Comparison of ENCODE assay signal across 1 cellular context in genomic region chr1:157105988-157106812, GRCh38.
TF ChIP-seq lines count a peak whose summit lies in the region.

No MANE protein-coding gene starts in this region.

TF ChIP-seq in HEK293, 187 proteins besides CTCF, POLR2A, EP300 and RAD21 (continued from another document):
- TF ChIP-seq, protein P1, sequence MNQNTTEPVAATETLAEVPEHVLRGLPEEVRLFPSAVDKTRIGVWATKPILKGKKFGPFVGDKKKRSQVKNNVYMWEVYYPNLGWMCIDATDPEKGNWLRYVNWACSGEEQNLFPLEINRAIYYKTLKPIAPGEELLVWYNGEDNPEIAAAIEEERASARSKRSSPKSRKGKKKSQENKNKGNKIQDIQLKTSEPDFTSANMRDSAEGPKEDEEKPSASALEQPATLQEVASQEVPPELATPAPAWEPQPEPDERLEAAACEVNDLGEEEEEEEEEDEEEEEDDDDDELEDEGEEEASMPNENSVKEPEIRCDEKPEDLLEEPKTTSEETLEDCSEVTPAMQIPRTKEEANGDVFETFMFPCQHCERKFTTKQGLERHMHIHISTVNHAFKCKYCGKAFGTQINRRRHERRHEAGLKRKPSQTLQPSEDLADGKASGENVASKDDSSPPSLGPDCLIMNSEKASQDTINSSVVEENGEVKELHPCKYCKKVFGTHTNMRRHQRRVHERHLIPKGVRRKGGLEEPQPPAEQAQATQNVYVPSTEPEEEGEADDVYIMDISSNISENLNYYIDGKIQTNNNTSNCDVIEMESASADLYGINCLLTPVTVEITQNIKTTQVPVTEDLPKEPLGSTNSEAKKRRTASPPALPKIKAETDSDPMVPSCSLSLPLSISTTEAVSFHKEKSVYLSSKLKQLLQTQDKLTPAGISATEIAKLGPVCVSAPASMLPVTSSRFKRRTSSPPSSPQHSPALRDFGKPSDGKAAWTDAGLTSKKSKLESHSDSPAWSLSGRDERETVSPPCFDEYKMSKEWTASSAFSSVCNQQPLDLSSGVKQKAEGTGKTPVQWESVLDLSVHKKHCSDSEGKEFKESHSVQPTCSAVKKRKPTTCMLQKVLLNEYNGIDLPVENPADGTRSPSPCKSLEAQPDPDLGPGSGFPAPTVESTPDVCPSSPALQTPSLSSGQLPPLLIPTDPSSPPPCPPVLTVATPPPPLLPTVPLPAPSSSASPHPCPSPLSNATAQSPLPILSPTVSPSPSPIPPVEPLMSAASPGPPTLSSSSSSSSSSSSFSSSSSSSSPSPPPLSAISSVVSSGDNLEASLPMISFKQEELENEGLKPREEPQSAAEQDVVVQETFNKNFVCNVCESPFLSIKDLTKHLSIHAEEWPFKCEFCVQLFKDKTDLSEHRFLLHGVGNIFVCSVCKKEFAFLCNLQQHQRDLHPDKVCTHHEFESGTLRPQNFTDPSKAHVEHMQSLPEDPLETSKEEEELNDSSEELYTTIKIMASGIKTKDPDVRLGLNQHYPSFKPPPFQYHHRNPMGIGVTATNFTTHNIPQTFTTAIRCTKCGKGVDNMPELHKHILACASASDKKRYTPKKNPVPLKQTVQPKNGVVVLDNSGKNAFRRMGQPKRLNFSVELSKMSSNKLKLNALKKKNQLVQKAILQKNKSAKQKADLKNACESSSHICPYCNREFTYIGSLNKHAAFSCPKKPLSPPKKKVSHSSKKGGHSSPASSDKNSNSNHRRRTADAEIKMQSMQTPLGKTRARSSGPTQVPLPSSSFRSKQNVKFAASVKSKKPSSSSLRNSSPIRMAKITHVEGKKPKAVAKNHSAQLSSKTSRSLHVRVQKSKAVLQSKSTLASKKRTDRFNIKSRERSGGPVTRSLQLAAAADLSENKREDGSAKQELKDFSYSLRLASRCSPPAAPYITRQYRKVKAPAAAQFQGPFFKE (tag by site-specific recombination; IDR thresholded peaks at IDR 0.05; ENCODE audit: borderline replicate concordance), result no peak
